16 cellular contexts compared by ENCODE assay signal in genomic region chr5:134148316-134148715, GRCh38. TPM values are rescaled to one million over a fixed set of nuclear protein-coding genes. Genes with fewer than 3 reads are reported as not detected.
DNase-seq lines count a peak whose midpoint lies in the region; TF ChIP-seq lines count a peak whose summit lies in the region.
"Had no signal": no experiment of that assay in that cellular context is flagged by ENCODE, and none has a peak within 500 bp of the region (broad histone marks: within the 10 kb centered on the region; RNA-seq: fewer than 3 reads in every experiment).

No MANE protein-coding gene starts in this region.

- intact Hi-C loops in stomach (cut with DNase I; ENCODE audit: low total_unique reads) = no loop called here

- peaks cover 36 to 97% (median 92%) of the 10 kb centered on the region in 4 donors for H3K36me3 ChIP-seq in stomach

- H3K9me3 ChIP-seq in stomach = no peaks in the 10 kb centered on the region
- H3K9me3 ChIP-seq: body of pancreas, left ventricle myocardium inferior, psoas muscle had no signal

- no peak for DNase-seq in activated naive CD4-positive, alpha-beta T cell (lab: John Stamatoyannopoulos, UW)
- DNase-seq in stomach = peak; percentile 21
- no peak for DNase-seq in GM10266 (ENCODE audit: extremely low spot score)
- DNase-seq in activated CD4-positive, alpha-beta T cell treated with anti-CD3 and anti-CD28 coated beads for 4 hours = no peak
- DNase-seq in activated CD4-positive, alpha-beta T cell treated with anti-CD3 and anti-CD28 coated beads for 48 hours = no peak
- DNase-seq: DMS 273 treated with DMSO at 0.1 percent for 48 hours; hippocampal formation; left ventricle myocardium inferior; SHP77 treated with DMSO at 0.1 percent for 48 hours; stimulated activated naive CD8-positive, alpha-beta T cell treated with anti-CD3 and anti-CD28 coated beads, Interleukin-15, Interleukin-2, amounts not matched to agents 100 U/mL and 50 U/mL, for 24 hours; T1000 had no signal

- no peak overlapping the region for H3K4me3 ChIP-seq in stomach
- H3K4me3 ChIP-seq: body of pancreas, left ventricle myocardium inferior, psoas muscle had no signal

- H3K27ac Mint-ChIP-seq in activated naive CD4-positive, alpha-beta T cell treated with anti-CD3 and anti-CD28 coated beads, Interleukin-2, amount 50 U/mL, for 24 hours = peak overlapping the region; percentile 71
- peak overlapping the region; percentile 2 to 6 (median 5) for H3K27ac Mint-ChIP-seq in IgD-negative memory B cell

- TF ChIP-seq EP300 in stomach (IDR thresholded peaks at IDR 0.05) = no peak

- no peaks in the 10 kb centered on the region for H3K27me3 ChIP-seq in stomach
- H3K27me3 ChIP-seq: body of pancreas had no signal

- peaks cover 7 to 75% (median 52%) of the 10 kb centered on the region in 4 donors for H3K4me1 ChIP-seq in stomach

- TF ChIP-seq POLR2A in stomach (IDR thresholded peaks at IDR 0.05) = no peak

- peaks cover 18% of the 10 kb centered on the region for H3K36me3 Mint-ChIP-seq in activated naive CD4-positive, alpha-beta T cell treated with anti-CD3 and anti-CD28 coated beads, Interleukin-2, amount 50 U/mL, for 24 hours
- H3K36me3 Mint-ChIP-seq in IgD-negative memory B cell = no peaks in the 10 kb centered on the region

- H3K9me3 Mint-ChIP-seq in activated naive CD4-positive, alpha-beta T cell treated with anti-CD3 and anti-CD28 coated beads, Interleukin-2, amount 50 U/mL, for 24 hours = no peaks in the 10 kb centered on the region
- H3K9me3 Mint-ChIP-seq in IgD-negative memory B cell = no peaks in the 10 kb centered on the region

- H3K4me1 Mint-ChIP-seq in activated naive CD4-positive, alpha-beta T cell treated with anti-CD3 and anti-CD28 coated beads, Interleukin-2, amount 50 U/mL, for 24 hours = peaks cover 59% of the 10 kb centered on the region
- H3K4me1 Mint-ChIP-seq in IgD-negative memory B cell = peaks cover 5 to 7% (median 5%) of the 10 kb centered on the region in 3 donors

- 32 to 61% (median 54%) methylated on average over 2 of the region's 2 CpGs for WGBS in stomach, 5 donors

- H3K4me3 Mint-ChIP-seq in activated naive CD4-positive, alpha-beta T cell treated with anti-CD3 and anti-CD28 coated beads, Interleukin-2, amount 50 U/mL, for 24 hours = no peak overlapping the region
- H3K4me3 Mint-ChIP-seq in IgD-negative memory B cell = no peak overlapping the region

- no peaks in the 10 kb centered on the region for H3K27me3 Mint-ChIP-seq in activated naive CD4-positive, alpha-beta T cell treated with anti-CD3 and anti-CD28 coated beads, Interleukin-2, amount 50 U/mL, for 24 hours
- H3K27me3 Mint-ChIP-seq in IgD-negative memory B cell = no peaks in the 10 kb centered on the region

- TF ChIP-seq CTCF in stomach (IDR thresholded peaks at IDR 0.05) (no peak), GM10266 (IDR thresholded peaks at IDR 0.05; ENCODE audit: control insufficient read depth, insufficient read depth, low read depth, missing control alignments) (no peak)

- H3K27ac ChIP-seq in cingulate gyrus (ENCODE audit: low read depth, low read length) (peak overlapping the region; percentile 21), stomach (no peak overlapping the region)
- H3K27ac ChIP-seq: left ventricle myocardium inferior, psoas muscle had no signal

RNA-seq across cellular contexts. Expression of gene SKP1, which starts 28.4 kb away (rescaled TPM):
- polyA plus RNA-seq in IgD-negative memory B cell (875 TPM), stomach (100 to 1,000 TPM; 233 to 590 (median 480) TPM)
- 100 to 1,000 TPM in 3 of 5 donors, 10 to 100 TPM in 2; 18.1 to 163 (median 126) TPM for total RNA-seq in stomach

RNA-seq across cellular contexts. Expression of gene TCF7, which starts 33.8 kb away (rescaled TPM):
- 41.7 TPM for polyA plus RNA-seq in IgD-negative memory B cell
- 10 to 100 TPM in 1 of 5 donors, 1 to 10 TPM in 3, not detected in 1; 4.6 to 13.3 (median 7.6) TPM for total RNA-seq in stomach
- polyA plus RNA-seq in stomach = 1 to 10 TPM; 3.7 to 8.0 (median 5.0) TPM
